ENCODE assay signal across 1 cellular context in the genomic region with DNA sequence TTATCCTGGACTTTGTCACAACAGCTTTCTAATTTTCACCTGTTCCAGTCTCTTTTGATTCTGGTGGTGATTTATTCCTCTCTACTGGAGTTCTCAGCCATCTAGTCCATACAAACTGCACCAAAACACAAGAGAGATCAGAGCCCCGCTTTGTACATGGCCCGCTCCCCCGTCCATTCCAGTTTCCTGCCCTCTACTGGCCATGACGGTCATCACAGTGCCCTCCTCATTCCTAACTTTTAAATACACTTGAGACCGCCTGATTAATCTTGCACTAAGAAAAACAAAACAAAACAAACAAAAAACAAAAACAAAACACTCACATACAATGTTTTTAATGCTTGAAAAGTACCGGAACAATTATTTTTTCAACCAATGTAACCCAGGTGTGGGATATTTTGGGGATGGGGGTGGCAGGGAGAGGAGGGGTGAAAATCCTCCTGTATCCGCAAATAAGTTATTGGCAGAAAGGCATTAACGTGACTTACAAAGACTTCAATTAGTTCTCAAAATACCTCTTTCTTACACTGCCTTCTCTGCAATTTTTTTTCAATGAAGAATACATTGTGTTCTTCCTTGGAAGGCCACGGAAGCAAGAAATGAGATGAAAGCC.
A peak's percentile ranks its signal among the peaks of the same experiment; 100 is the strongest.
TF ChIP-seq lines count a peak whose summit lies in the region.

No MANE protein-coding gene starts in this region.

TF ChIP-seq in K562, 482 proteins besides CTCF, POLR2A, EP300 and RAD21:
- TF ChIP-seq CREB1 (IDR thresholded peaks at IDR 0.05): 0 out of 2 replicates have a peak, but pooled peaks have one; percentile 20
- no peak for TF ChIP-seq CREB1 (CRISPR knock-in tag; IDR thresholded peaks at IDR 0.05)
- peak in 1 of 3 experiments; percentile 68 for TF ChIP-seq YY1 (IDR thresholded peaks at IDR 0.05; ENCODE audit: borderline replicate concordance in 1 of 3, control insufficient read depth in 1 of 3, extremely low read depth in 1 of 3, insufficient read depth in 3 of 3, insufficient read length in 1 of 3, insufficient replicate concordance in 2 of 3, low read depth in 1 of 3, low read length in 2 of 3)
- 0 out of 2 replicates have a peak, but pooled peaks have one; percentile 4 for TF ChIP-seq JUND (IDR thresholded peaks at IDR 0.05; ENCODE audit: borderline replicate concordance, low read depth, low read length)
- no peak for TF ChIP-seq JUND (tag; IDR thresholded peaks at IDR 0.05; ENCODE audit: borderline replicate concordance, low read depth, low read length)
- TF ChIP-seq FOS (IDR thresholded peaks at IDR 0.05; ENCODE audit: extremely low read depth, insufficient read length): no peak
- TF ChIP-seq, protein P1, sequence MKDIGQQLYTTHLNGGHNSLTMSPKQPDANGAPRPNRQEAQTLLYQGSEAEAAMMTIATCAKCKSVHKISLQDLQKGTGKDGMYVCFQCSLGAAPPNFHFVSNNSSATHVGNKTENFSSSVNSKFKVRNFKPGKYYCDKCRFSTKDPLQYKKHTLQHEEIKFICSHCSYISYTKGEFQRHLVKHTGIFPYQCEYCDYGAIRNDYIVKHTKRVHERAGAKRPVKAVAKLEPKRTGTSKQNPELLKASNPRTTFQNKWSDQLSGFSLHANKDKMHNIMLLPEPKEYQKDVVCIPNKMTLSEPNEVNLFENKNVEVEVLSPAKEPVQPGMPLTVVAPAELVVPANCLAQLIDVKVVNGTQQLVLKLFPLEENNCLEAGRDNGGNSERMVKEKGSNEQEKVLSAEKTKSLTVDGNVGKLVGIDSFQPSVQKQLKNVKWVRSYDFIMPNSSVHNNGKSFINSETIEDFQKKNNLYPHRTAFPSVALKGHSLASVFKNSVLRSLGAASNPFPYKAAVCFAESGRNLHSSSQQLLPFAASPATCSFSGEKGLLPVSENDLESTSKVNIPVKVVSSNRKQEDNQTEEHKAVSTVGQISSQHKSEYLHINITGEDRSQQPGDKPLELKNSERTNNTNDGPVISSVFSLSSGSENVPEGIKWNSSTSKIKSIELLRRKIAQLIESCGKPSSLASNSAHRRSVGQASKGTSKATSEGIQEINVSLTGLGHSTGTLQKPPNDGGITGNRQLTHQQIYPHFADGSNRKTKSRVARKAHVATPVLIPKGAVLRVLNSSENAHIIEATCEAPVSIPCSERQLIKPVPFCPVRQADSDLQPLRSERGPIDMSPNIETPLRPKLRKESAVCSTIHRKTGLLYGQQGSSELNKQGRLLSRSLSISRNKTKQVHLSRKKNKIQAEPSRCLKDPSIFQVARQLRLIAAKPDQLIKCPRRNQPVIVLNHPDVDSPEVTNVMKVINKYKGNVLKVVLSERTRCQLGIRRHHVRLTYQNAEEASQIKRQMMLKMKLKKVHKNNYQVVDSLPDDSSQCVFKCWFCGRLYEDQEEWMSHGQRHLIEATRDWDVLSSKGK (CRISPR knock-in tag; IDR thresholded peaks at IDR 0.05): no peak
- no peak for TF ChIP-seq KLF6 (CRISPR knock-in tag; IDR thresholded peaks at IDR 0.05; ENCODE audit: borderline replicate concordance)
- TF ChIP-seq CREM (IDR thresholded peaks at IDR 0.05; ENCODE audit: low read depth): peak; percentile 55
- TF ChIP-seq, protein P2, sequence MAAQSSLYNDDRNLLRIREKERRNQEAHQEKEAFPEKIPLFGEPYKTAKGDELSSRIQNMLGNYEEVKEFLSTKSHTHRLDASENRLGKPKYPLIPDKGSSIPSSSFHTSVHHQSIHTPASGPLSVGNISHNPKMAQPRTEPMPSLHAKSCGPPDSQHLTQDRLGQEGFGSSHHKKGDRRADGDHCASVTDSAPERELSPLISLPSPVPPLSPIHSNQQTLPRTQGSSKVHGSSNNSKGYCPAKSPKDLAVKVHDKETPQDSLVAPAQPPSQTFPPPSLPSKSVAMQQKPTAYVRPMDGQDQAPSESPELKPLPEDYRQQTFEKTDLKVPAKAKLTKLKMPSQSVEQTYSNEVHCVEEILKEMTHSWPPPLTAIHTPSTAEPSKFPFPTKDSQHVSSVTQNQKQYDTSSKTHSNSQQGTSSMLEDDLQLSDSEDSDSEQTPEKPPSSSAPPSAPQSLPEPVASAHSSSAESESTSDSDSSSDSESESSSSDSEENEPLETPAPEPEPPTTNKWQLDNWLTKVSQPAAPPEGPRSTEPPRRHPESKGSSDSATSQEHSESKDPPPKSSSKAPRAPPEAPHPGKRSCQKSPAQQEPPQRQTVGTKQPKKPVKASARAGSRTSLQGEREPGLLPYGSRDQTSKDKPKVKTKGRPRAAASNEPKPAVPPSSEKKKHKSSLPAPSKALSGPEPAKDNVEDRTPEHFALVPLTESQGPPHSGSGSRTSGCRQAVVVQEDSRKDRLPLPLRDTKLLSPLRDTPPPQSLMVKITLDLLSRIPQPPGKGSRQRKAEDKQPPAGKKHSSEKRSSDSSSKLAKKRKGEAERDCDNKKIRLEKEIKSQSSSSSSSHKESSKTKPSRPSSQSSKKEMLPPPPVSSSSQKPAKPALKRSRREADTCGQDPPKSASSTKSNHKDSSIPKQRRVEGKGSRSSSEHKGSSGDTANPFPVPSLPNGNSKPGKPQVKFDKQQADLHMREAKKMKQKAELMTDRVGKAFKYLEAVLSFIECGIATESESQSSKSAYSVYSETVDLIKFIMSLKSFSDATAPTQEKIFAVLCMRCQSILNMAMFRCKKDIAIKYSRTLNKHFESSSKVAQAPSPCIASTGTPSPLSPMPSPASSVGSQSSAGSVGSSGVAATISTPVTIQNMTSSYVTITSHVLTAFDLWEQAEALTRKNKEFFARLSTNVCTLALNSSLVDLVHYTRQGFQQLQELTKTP (IDR thresholded peaks at IDR 0.05; ENCODE audit: low read depth in 1 of 2, partially characterized antibody in 2 of 2): peak in 1 of 2 experiments; percentile 22
- TF ChIP-seq SMC3 (conservative IDR thresholded peaks at IDR 0.05; ENCODE audit: insufficient read depth, low read depth, low read length): 0 out of 2 replicates have a peak, but pooled peaks have one; percentile 32
- TF ChIP-seq, protein P3, sequence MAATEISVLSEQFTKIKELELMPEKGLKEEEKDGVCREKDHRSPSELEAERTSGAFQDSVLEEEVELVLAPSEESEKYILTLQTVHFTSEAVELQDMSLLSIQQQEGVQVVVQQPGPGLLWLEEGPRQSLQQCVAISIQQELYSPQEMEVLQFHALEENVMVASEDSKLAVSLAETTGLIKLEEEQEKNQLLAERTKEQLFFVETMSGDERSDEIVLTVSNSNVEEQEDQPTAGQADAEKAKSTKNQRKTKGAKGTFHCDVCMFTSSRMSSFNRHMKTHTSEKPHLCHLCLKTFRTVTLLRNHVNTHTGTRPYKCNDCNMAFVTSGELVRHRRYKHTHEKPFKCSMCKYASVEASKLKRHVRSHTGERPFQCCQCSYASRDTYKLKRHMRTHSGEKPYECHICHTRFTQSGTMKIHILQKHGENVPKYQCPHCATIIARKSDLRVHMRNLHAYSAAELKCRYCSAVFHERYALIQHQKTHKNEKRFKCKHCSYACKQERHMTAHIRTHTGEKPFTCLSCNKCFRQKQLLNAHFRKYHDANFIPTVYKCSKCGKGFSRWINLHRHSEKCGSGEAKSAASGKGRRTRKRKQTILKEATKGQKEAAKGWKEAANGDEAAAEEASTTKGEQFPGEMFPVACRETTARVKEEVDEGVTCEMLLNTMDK (IDR thresholded peaks at IDR 0.05; ENCODE audit: borderline replicate concordance, insufficient read depth, low read depth, low read length, poor library complexity, severe bottlenecking): peak; percentile 6
- no peak for TF ChIP-seq PPARD (CRISPR knock-in tag; IDR thresholded peaks at IDR 0.05)
- TF ChIP-seq MEF2A (IDR thresholded peaks at IDR 0.05; ENCODE audit: control insufficient read depth, low read depth, low read length): no peak
- TF ChIP-seq ZEB2 (IDR thresholded peaks at IDR 0.05): peak; percentile 42; the same call in 1 of the 2 replicates
